ENCODE assay signal across 14 cellular contexts in the genomic region with DNA sequence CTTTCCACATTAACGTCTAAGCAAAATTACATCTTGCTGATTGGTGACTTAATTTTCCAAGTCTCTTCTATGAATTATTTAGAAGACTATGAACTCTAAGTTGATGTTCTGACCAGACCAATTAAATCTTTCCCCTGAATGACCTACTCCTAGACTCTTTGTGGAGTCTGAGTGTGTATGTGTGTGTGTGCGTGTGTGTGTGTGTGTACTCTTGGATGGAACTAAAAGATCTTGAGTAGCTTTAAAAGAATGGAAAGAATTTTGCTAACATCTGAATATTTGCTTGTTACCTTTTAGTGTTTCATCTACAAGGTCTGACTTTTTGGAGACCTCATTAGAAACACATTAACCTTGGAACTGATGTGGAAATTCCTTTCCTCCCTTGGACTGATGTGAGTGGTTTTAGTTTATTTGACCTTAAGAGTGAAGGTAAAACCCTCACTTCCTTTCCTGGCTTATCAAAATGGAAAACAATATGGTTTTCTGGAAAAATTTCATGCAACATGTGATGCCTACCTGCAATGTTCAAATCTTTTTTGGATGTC.
DNase-seq lines count a peak whose midpoint lies in the region; ATAC-seq lines count a peak whose summit lies in the region.
"Had no signal": no experiment of that assay in that cellular context is flagged by ENCODE, and none has a peak within 500 bp of the region (broad histone marks: within the 10 kb centered on the region; RNA-seq: fewer than 3 reads in every experiment).

No MANE protein-coding gene starts in this region.

- H2AK5ac ChIP-seq in trophoblast cell (ENCODE audit: low read length): no peak overlapping the region

- H3K9ac ChIP-seq in trophoblast cell (ENCODE audit: low read length): no peak overlapping the region

- peak overlapping the region; percentile 49 for H2BK5ac ChIP-seq in trophoblast cell (ENCODE audit: low read depth, low read length, poor library complexity)

- H3K9me3 Mint-ChIP-seq in activated T-cell treated with anti-CD3 and anti-CD28 coated beads, Interleukin-2, amount 50 U/mL, for 72 hours: peaks cover 2% of the 10 kb centered on the region in 2 donors
- peaks cover 21% of the 10 kb centered on the region for H3K9me3 Mint-ChIP-seq in activated T-helper 1 cell treated with anti-CD3 and anti-CD28 coated beads, Interleukin-12 subunit alpha, Interleukin-12 subunit beta, Interleukin-2, Interleukin-4 antibody, amounts not matched to agents 30 ng/mL and 10 ng/mL and 1 ng/mL, durations not matched to agents 14 hours and 24 hours and 36 hours
- H3K9me3 Mint-ChIP-seq: CD4-positive, alpha-beta T cell had no signal

- no peak overlapping the region for H3K23ac ChIP-seq in trophoblast cell (ENCODE audit: low read length)

- H3K27me3 ChIP-seq in trophoblast cell (ENCODE audit: insufficient read depth, low read length): no peaks in the 10 kb centered on the region

- no peak overlapping the region for H3K4ac ChIP-seq in trophoblast cell (ENCODE audit: low read depth, low read length)

- no peak overlapping the region for H3K4me3 ChIP-seq in trophoblast cell (ENCODE audit: low read depth, low read length)
- H3K4me3 ChIP-seq: GM12878 had no signal

- H4K12ac ChIP-seq in trophoblast cell (ENCODE audit: low read depth, low read length): no peak overlapping the region

- H3K27ac Mint-ChIP-seq in activated T-cell treated with anti-CD3 and anti-CD28 coated beads, Interleukin-2, amount 50 U/mL, for 72 hours: no peak overlapping the region
- peak overlapping the region; percentile 18 for H3K27ac Mint-ChIP-seq in activated T-helper 1 cell treated with anti-CD3 and anti-CD28 coated beads, Interleukin-12 subunit alpha, Interleukin-12 subunit beta, Interleukin-2, Interleukin-4 antibody, amounts not matched to agents 30 ng/mL and 10 ng/mL and 1 ng/mL, durations not matched to agents 14 hours and 24 hours and 36 hours
- H3K27ac Mint-ChIP-seq: B cell; CD4-positive, alpha-beta T cell; H9 had no signal

- H3K14ac ChIP-seq in trophoblast cell (ENCODE audit: low read length): no peak overlapping the region

- H2AFZ ChIP-seq in trophoblast cell (ENCODE audit: insufficient read depth, low read length, poor library complexity): no peak overlapping the region

- H3K4me3 Mint-ChIP-seq in activated T-cell treated with anti-CD3 and anti-CD28 coated beads, Interleukin-2, amount 50 U/mL, for 72 hours: peak overlapping the region; percentile 5 to 47
- no peak overlapping the region for H3K4me3 Mint-ChIP-seq in activated T-helper 1 cell treated with anti-CD3 and anti-CD28 coated beads, Interleukin-12 subunit alpha, Interleukin-12 subunit beta, Interleukin-2, Interleukin-4 antibody, amounts not matched to agents 30 ng/mL and 10 ng/mL and 1 ng/mL, durations not matched to agents 14 hours and 24 hours and 36 hours
- H3K4me3 Mint-ChIP-seq: B cell; CD4-positive, alpha-beta T cell; H9 had no signal

- H3K18ac ChIP-seq in trophoblast cell (ENCODE audit: low read length): no peak overlapping the region

- H3K36me3 ChIP-seq in trophoblast cell (ENCODE audit: control insufficient read depth in 1 of 2, insufficient read depth in 2 of 2, low read length in 2 of 2): no peaks in the 10 kb centered on the region

- no peak overlapping the region for H2BK120ac ChIP-seq in trophoblast cell (ENCODE audit: insufficient read depth, low read length, poor library complexity)

- no peaks in the 10 kb centered on the region for H3K79me2 ChIP-seq in trophoblast cell (ENCODE audit: control insufficient read depth, insufficient read depth, low read length, poor library complexity)

- H3K79me1 ChIP-seq in trophoblast cell (ENCODE audit: low read length): peaks cover 7% of the 10 kb centered on the region

- whole genome bisulfite sequencing in trophoblast cell (ENCODE audit: extremely low coverage, insufficient coverage, insufficient read length): no CpG with 5 or more reads among the region's 2 CpGs

- ATAC-seq in activated T-cell treated with anti-CD3 and anti-CD28 coated beads, Interleukin-2, amount 50 U/mL, for 72 hours (replicated peaks in 1 of 2): no peak
- ATAC-seq in HG03025 (IDR thresholded peaks at IDR 0.05; ENCODE audit: low FRiP score, unreplicated experiment): no peak
- ATAC-seq: GM12878 had no signal

- H4K91ac ChIP-seq in trophoblast cell (ENCODE audit: low read depth, low read length): no peak overlapping the region

- H3K9me3 ChIP-seq in trophoblast cell (ENCODE audit: insufficient read depth, low read depth, low read length): no peaks in the 10 kb centered on the region

- intact Hi-C loops in activated T-helper 1 cell treated with anti-CD3 and anti-CD28 coated beads, Interleukin-12 subunit alpha, Interleukin-12 subunit beta, Interleukin-2, Interleukin-4 antibody, amounts not matched to agents 30 ng/mL and 10 ng/mL and 1 ng/mL, durations not matched to agents 14 hours and 24 hours and 36 hours (cut with micrococcal nuclease): no loop called here

- H3K4me2 ChIP-seq in trophoblast cell (ENCODE audit: low read length): no peak overlapping the region

- H4K8ac ChIP-seq in trophoblast cell (ENCODE audit: low read depth, low read length): no peak overlapping the region

- H3K27me3 Mint-ChIP-seq in activated T-cell treated with anti-CD3 and anti-CD28 coated beads, Interleukin-2, amount 50 U/mL, for 72 hours (ENCODE audit: low read depth): no peaks in the 10 kb centered on the region
- no peaks in the 10 kb centered on the region for H3K27me3 Mint-ChIP-seq in activated T-helper 1 cell treated with anti-CD3 and anti-CD28 coated beads, Interleukin-12 subunit alpha, Interleukin-12 subunit beta, Interleukin-2, Interleukin-4 antibody, amounts not matched to agents 30 ng/mL and 10 ng/mL and 1 ng/mL, durations not matched to agents 14 hours and 24 hours and 36 hours (ENCODE audit: insufficient read depth)
- H3K27me3 Mint-ChIP-seq: B cell; CD4-positive, alpha-beta T cell had no signal

- H3K4me1 Mint-ChIP-seq in activated T-cell treated with anti-CD3 and anti-CD28 coated beads, Interleukin-2, amount 50 U/mL, for 72 hours (ENCODE audit: low read depth): peaks cover 73% of the 10 kb centered on the region
- peaks cover 61% of the 10 kb centered on the region for H3K4me1 Mint-ChIP-seq in activated T-helper 1 cell treated with anti-CD3 and anti-CD28 coated beads, Interleukin-12 subunit alpha, Interleukin-12 subunit beta, Interleukin-2, Interleukin-4 antibody, amounts not matched to agents 30 ng/mL and 10 ng/mL and 1 ng/mL, durations not matched to agents 14 hours and 24 hours and 36 hours (ENCODE audit: low read depth)
- H3K4me1 Mint-ChIP-seq: B cell had no signal

- no peak overlapping the region for H2BK12ac ChIP-seq in trophoblast cell (ENCODE audit: low read length)

- peaks cover 5 to 11% of the 10 kb centered on the region in 2 experiments for H3K4me1 ChIP-seq in trophoblast cell (ENCODE audit: control insufficient read depth in 1 of 2, insufficient read depth in 2 of 2, low read length in 2 of 2)

- H3K36me3 Mint-ChIP-seq in activated T-cell treated with anti-CD3 and anti-CD28 coated beads, Interleukin-2, amount 50 U/mL, for 72 hours (ENCODE audit: insufficient read depth in 2 of 2): peaks cover 3% of the 10 kb centered on the region in 2 donors
- peaks cover 10% of the 10 kb centered on the region for H3K36me3 Mint-ChIP-seq in activated T-helper 1 cell treated with anti-CD3 and anti-CD28 coated beads, Interleukin-12 subunit alpha, Interleukin-12 subunit beta, Interleukin-2, Interleukin-4 antibody, amounts not matched to agents 30 ng/mL and 10 ng/mL and 1 ng/mL, durations not matched to agents 14 hours and 24 hours and 36 hours (ENCODE audit: low read depth)

- no peak overlapping the region for H3K27ac ChIP-seq in trophoblast cell (ENCODE audit: low read depth, low read length)

- DNase-seq in activated T-cell treated with anti-CD3 and anti-CD28 coated beads, Interleukin-2, amount 50 U/mL, for 72 hours: no peak
- DNase-seq in activated T-cell treated with anti-CD3 and anti-CD28 coated beads, Interleukin-2, amount 50 U/mL, for 48 hours: no peak
- no peak for DNase-seq in activated T-helper 1 cell treated with anti-CD3 and anti-CD28 coated beads, Interleukin-12 subunit alpha, Interleukin-12 subunit beta, Interleukin-2, Interleukin-4 antibody, amounts not matched to agents 30 ng/mL and 10 ng/mL and 1 ng/mL, durations not matched to agents 14 hours and 24 hours and 36 hours (ENCODE audit: low spot score)
- DNase-seq in astrocyte of the hippocampus (ENCODE audit: low read depth, low spot score): peak; percentile 36
- no peak for DNase-seq in trophoblast cell
- DNase-seq in NCI-H524 (lab: John Stamatoyannopoulos, UW): no peak
- DNase-seq: C1 segment of cervical spinal cord; CD4-positive, alpha-beta T cell; DMS79; GOT3; H9 had no signal
